ENCODE assay signal across 8 cellular contexts in genomic region chr12:50505386-50505827, GRCh38. TPM values are rescaled to one million over a fixed set of nuclear protein-coding genes. Genes with fewer than 3 reads are reported as not detected.
DNase-seq lines count a peak whose midpoint lies in the region; ATAC-seq lines count a peak whose summit lies in the region.

No MANE protein-coding gene starts in this region.

- peak; percentile 40 for DNase-seq in NCI-H2227 (lab: John Stamatoyannopoulos, UW; ENCODE audit: unreplicated experiment)
- no peak for DNase-seq in NCI-H2227 treated with DMSO at 0.1 percent for 48 hours (lab: John Stamatoyannopoulos, UW)
- peak; percentile 76 for DNase-seq in NCI-H82 (lab: John Stamatoyannopoulos, UW)
- no peak for DNase-seq in activated naive CD8-positive, alpha-beta T cell treated with anti-CD3 and anti-CD28 coated beads, Interleukin-2, amount 10 ng/mL, durations not matched to agents 7 days and 5 days
- DNase-seq in right cardiac atrium = peak in 2 of 3 donors; percentile 64 to 66
- peak; percentile 56 for DNase-seq in putamen (ENCODE audit: low spot score)
- DNase-seq in SKM-1 (lab: John Stamatoyannopoulos, UW; ENCODE audit: unreplicated experiment) = no peak

- H3K4me3 Mint-ChIP-seq in activated naive CD8-positive, alpha-beta T cell treated with anti-CD3 and anti-CD28 coated beads, Interleukin-2, amount 10 ng/mL, durations not matched to agents 7 days and 5 days = peak overlapping the region; percentile 94

- H3K9me3 Mint-ChIP-seq in activated naive CD8-positive, alpha-beta T cell treated with anti-CD3 and anti-CD28 coated beads, Interleukin-2, amount 10 ng/mL, durations not matched to agents 7 days and 5 days = peaks cover 1% of the 10 kb centered on the region

- H3K4me3 ChIP-seq in right cardiac atrium (ENCODE audit: low read length) = peak overlapping the region; percentile 73

- no peaks in the 10 kb centered on the region for H3K27me3 Mint-ChIP-seq in activated naive CD8-positive, alpha-beta T cell treated with anti-CD3 and anti-CD28 coated beads, Interleukin-2, amount 10 ng/mL, durations not matched to agents 7 days and 5 days

- peak; percentile 36 for ATAC-seq in HG02588 (IDR thresholded peaks at IDR 0.05; ENCODE audit: unreplicated experiment)
- ATAC-seq in activated naive CD8-positive, alpha-beta T cell treated with anti-CD3 and anti-CD28 coated beads, Interleukin-2, amount 10 ng/mL, durations not matched to agents 7 days and 5 days (ENCODE audit: low read depth) = peak; percentile 35
- ATAC-seq in right cardiac atrium = peak; percentile 49 to 55

- POLR2A ChIA-PET in activated naive CD8-positive, alpha-beta T cell treated with anti-CD3 and anti-CD28 coated beads, Interleukin-2, amount 10 ng/mL, durations not matched to agents 7 days and 5 days (lab: Charles Lee) = interaction anchor here (0.6 to 3.0 kb wide), 13 partner anchors 9 to 521 kb away, joined by 3 to 22 read pairs (median 5); partner anchors contain the start of genes ATF1 and SLC11A2

- H3K27ac Mint-ChIP-seq in activated naive CD8-positive, alpha-beta T cell treated with anti-CD3 and anti-CD28 coated beads, Interleukin-2, amount 10 ng/mL, durations not matched to agents 7 days and 5 days = peak overlapping the region; percentile 91

- peak overlapping the region; percentile 79 for H3K27ac ChIP-seq in right cardiac atrium (ENCODE audit: low read length)

- peaks cover 5% of the 10 kb centered on the region for H3K36me3 Mint-ChIP-seq in activated naive CD8-positive, alpha-beta T cell treated with anti-CD3 and anti-CD28 coated beads, Interleukin-2, amount 10 ng/mL, durations not matched to agents 7 days and 5 days

- WGBS in right cardiac atrium = under 1% methylated on average over 13 of the region's 13 CpGs

- intact Hi-C loops in right cardiac atrium (cut with DNase I) = loop anchor here (2.0 to 10.0 kb wide), 4 partner anchors 131 to 229 kb away; no protein-coding TSS in a partner anchor

- no peaks in the 10 kb centered on the region for H3K9me3 ChIP-seq in right cardiac atrium (ENCODE audit: control insufficient read depth, low read length)

- peaks cover 47% of the 10 kb centered on the region for H3K4me1 Mint-ChIP-seq in activated naive CD8-positive, alpha-beta T cell treated with anti-CD3 and anti-CD28 coated beads, Interleukin-2, amount 10 ng/mL, durations not matched to agents 7 days and 5 days

- H3K27me3 ChIP-seq in right cardiac atrium (ENCODE audit: control insufficient read depth, insufficient read depth) = no peaks in the 10 kb centered on the region

- H3K4me1 ChIP-seq in right cardiac atrium (ENCODE audit: control insufficient read depth, insufficient read depth, low read length) = peaks cover 7% of the 10 kb centered on the region

RNA-seq across cellular contexts. Expression of gene DIP2B, which starts 0.6 kb away (rescaled TPM):
- 10 to 100 TPM; 19.5 to 21.3 TPM for total RNA-seq in activated naive CD8-positive, alpha-beta T cell treated with anti-CD3 and anti-CD28 coated beads, Interleukin-2, amount 10 ng/mL, durations not matched to agents 7 days and 5 days
- total RNA-seq in right cardiac atrium = 10 to 100 TPM; 10.7 to 16.8 (median 12.4) TPM
- 3.8 TPM for polyA plus RNA-seq in right cardiac atrium

Comparison
In these comparisons a context has a peak if more than half of its experiments do, and no peak if none do; other contexts are left out.
1. DNase-seq: peak in NCI-H2227 (single experiment), NCI-H82 (single experiment), right cardiac atrium (2 of 3) and putamen (single experiment); none in NCI-H2227 treated with DMSO at 0.1 percent for 48 hours (single experiment), activated naive CD8-positive, alpha-beta T cell treated with anti-CD3 and anti-CD28 coated beads, Interleukin-2, amount 10 ng/mL, durations not matched to agents 7 days and 5 days (single experiment) and SKM-1 (single experiment).
2. Peak in every context shown above with its lines, with median percentiles within 50 percentile points of each other: ATAC-seq.